In genomic region chr14:101075025-101075800, GRCh38 we compare ENCODE assay signal across 12 cellular contexts.
A peak's percentile ranks its signal among the peaks of the same experiment; 100 is the strongest.
DNase-seq lines count a peak whose midpoint lies in the region; ATAC-seq, FAIRE-seq and TF ChIP-seq lines count a peak whose summit lies in the region.
"Had no signal": no experiment of that assay in that cellular context is flagged by ENCODE, and none has a peak within 500 bp of the region (broad histone marks: within the 10 kb centered on the region; RNA-seq: fewer than 3 reads in every experiment).

No MANE protein-coding gene starts in this region.

- no peak overlapping the region for H3K27ac ChIP-seq in HepG2 (ENCODE audit: extremely low read length, insufficient read depth, low read length)
- no peak overlapping the region for H3K27ac ChIP-seq in right lobe of liver
- H3K27ac ChIP-seq in GM12878 (ENCODE audit: control insufficient read depth, insufficient read depth), result no peak overlapping the region
- H3K27ac ChIP-seq: body of pancreas, C4-2B had no signal

- H3K79me2 ChIP-seq in HepG2 (ENCODE audit: insufficient read depth, low read length) (no peaks in the 10 kb centered on the region), GM12878 (ENCODE audit: control insufficient read depth, insufficient read depth, low read length) (no peaks in the 10 kb centered on the region)

- no peaks in the 10 kb centered on the region for H4K20me1 ChIP-seq in HepG2 (ENCODE audit: insufficient read depth, low read length)
- no peaks in the 10 kb centered on the region for H4K20me1 ChIP-seq in GM12878 (ENCODE audit: control insufficient read depth, insufficient read depth)

- H2AFZ ChIP-seq in HepG2 (ENCODE audit: low read length) (no peak overlapping the region), GM12878 (ENCODE audit: control insufficient read depth, low read depth, low read length) (no peak overlapping the region)

- TF ChIP-seq EP300 in HepG2 (IDR thresholded peaks at IDR 0.05; ENCODE audit: low read depth in 2 of 2, low read length in 2 of 2), result no peak
- no peak for TF ChIP-seq EP300 in HepG2 (CRISPR knock-in tag; IDR thresholded peaks at IDR 0.05; ENCODE audit: borderline replicate concordance)
- no peak for TF ChIP-seq EP300 in GM12878 (IDR thresholded peaks at IDR 0.05; ENCODE audit: borderline replicate concordance in 1 of 2, control insufficient read depth in 1 of 2, low read depth in 2 of 2, low read length in 2 of 2)

- WGBS in HepG2 (ENCODE audit: low lambda C conversion rate), result 22% methylated on average over 9 of the region's 9 CpGs
- WGBS in right lobe of liver (ENCODE audit: insufficient coverage, low coverage, low lambda C conversion rate, missing lambda C conversion rate), result 32% methylated on average over 7 of the region's 9 CpGs
- WGBS in GM12878 (ENCODE audit: insufficient coverage, insufficient replicate concordance, low lambda C conversion rate, missing lambda C conversion rate), result 0% methylated on average over 9 of the region's 9 CpGs

- POLR2A ChIA-PET in HepG2 (lab: Yijun Ruan, JAX) (no interaction called here), GM12878 (lab: Charles Lee) (no interaction called here)

- H3K4me1 ChIP-seq in HepG2 (ENCODE audit: insufficient read depth, low read length) (no peaks in the 10 kb centered on the region), right lobe of liver (no peaks in the 10 kb centered on the region), GM12878 (ENCODE audit: control insufficient read depth, insufficient read depth, low read length) (no peaks in the 10 kb centered on the region)

- ATAC-seq in HepG2 (no peak), right lobe of liver (no peak), HG02852 (IDR thresholded peaks at IDR 0.05; ENCODE audit: unreplicated experiment) (peak; percentile 46), GM12878 (peak; percentile 75)
- ATAC-seq: body of pancreas had no signal

- SMC1A ChIA-PET in GM12878 (lab: Charles Lee; ENCODE audit: uncharacterized antibody, unreplicated experiment), result no interaction called here

- DNase-seq in HepG2 (ENCODE audit: low spot score) (no peak), right lobe of liver (no peak), GM12878 (ENCODE audit: low read depth, low spot score) (no peak), ureter (ENCODE audit: low spot score) (peak; percentile 36), DMS153 (lab: John Stamatoyannopoulos, UW) (no peak), SHP77 (lab: John Stamatoyannopoulos, UW) (no peak), erythroblast (lab: John Stamatoyannopoulos, UW) (no peak)
- DNase-seq: body of pancreas, GF-D8, NCI-H69 had no signal

- CTCF ChIA-PET in HepG2 (lab: Yijun Ruan, JAX; ENCODE audit: low intra/inter-chr PET ratio, low total read pairs), result no interaction called here
- CTCF ChIA-PET in GM12878 (lab: Yijun Ruan, JAX), result interaction anchor here (0.7 kb wide), 1 partner anchor 428 kb away, joined by 3 read pairs; no protein-coding TSS in a partner anchor

- no peak for TF ChIP-seq CTCF in HepG2 (CRISPR knock-in tag; IDR thresholded peaks at IDR 0.05)
- no peak for TF ChIP-seq CTCF in right lobe of liver (IDR thresholded peaks at IDR 0.05)
- no peak for TF ChIP-seq CTCF in GM12878 (IDR thresholded peaks at IDR 0.05 in 2 of 3, conservative IDR thresholded peaks at IDR 0.05 in 1 of 3; ENCODE audit: control insufficient read depth in 2 of 3, extremely low read depth in 1 of 3, insufficient read depth in 1 of 3, low read depth in 3 of 3, low read length in 3 of 3)

- BruUV-seq in HepG2 (replicated peaks; lab: Mats Ljungman, UMichigan), result no TSS peak
- BruUV-seq in GM12878 (replicated peaks; lab: Mats Ljungman, UMichigan), result no TSS peak

- no peak for FAIRE-seq in HepG2 (lab: Jason Lieb, UNC)
- FAIRE-seq in GM12878 (lab: Jason Lieb, UNC), result no peak

- intact Hi-C loops in HepG2 (cut with micrococcal nuclease; ENCODE audit: unreplicated experiment), result no loop called here
- intact Hi-C loops in right lobe of liver (cut with DNase I), result no loop called here
- intact Hi-C loops in GM12878 (cut with micrococcal nuclease; ENCODE audit: unreplicated experiment), result no loop called here

- H3K9ac ChIP-seq in HepG2 (ENCODE audit: insufficient read depth, low read depth, low read length) (no peak overlapping the region), GM12878 (ENCODE audit: control insufficient read depth, insufficient read depth, low read length) (no peak overlapping the region)

- H3K36me3 ChIP-seq in HepG2 (replicated peaks in 1 of 2; ENCODE audit: control insufficient read depth in 1 of 2, insufficient read depth in 2 of 2, low read length in 2 of 2) (no peaks in the 10 kb centered on the region), right lobe of liver (no peaks in the 10 kb centered on the region), GM12878 (ENCODE audit: control insufficient read depth in 2 of 2, insufficient read depth in 2 of 2, low read length in 1 of 2) (no peaks in the 10 kb centered on the region)

- RAD21 ChIA-PET in GM12878 (lab: Charles Lee; ENCODE audit: unreplicated experiment), result no interaction called here

- in situ Hi-C loops in HepG2 (cut with HindIII; ENCODE audit: extremely low pct_ligation_motif_present, low pct_unique_long_range_greater_than_20kb), result no loop called here
- in situ Hi-C loops in GM12878 (cut with MboI), result no loop called here

- TF ChIP-seq POLR2A in HepG2 (IDR thresholded peaks at IDR 0.05; ENCODE audit: insufficient read depth in 1 of 2, low read depth in 2 of 2, low read length in 2 of 2) (no peak), right lobe of liver (IDR thresholded peaks at IDR 0.05) (no peak), GM12878 (IDR thresholded peaks at IDR 0.05; ENCODE audit: low read depth, low read length) (no peak), erythroblast (IDR thresholded peaks at IDR 0.05; ENCODE audit: low read length) (no peak)

- H3K4me3 ChIP-seq in HepG2 (replicated peaks in 1 of 3; ENCODE audit: insufficient read depth in 1 of 3, low read depth in 2 of 3, low read length in 3 of 3), result no peak overlapping the region
- H3K4me3 ChIP-seq in right lobe of liver, result no peak overlapping the region
- H3K4me3 ChIP-seq in GM12878, result no peak overlapping the region
- H3K4me3 ChIP-seq: body of pancreas had no signal

- H3K27me3 ChIP-seq in HepG2 (ENCODE audit: control insufficient read depth in 1 of 2, insufficient read depth in 2 of 2, low read length in 2 of 2) (peaks cover 29 to 88% of the 10 kb centered on the region in 2 experiments), right lobe of liver (peaks cover 0 to 9% of the 10 kb centered on the region in 2 donors), GM12878 (replicated peaks in 1 of 2; ENCODE audit: control insufficient read depth in 2 of 2, insufficient read depth in 2 of 2, low read length in 1 of 2) (no peaks in the 10 kb centered on the region)

- TF ChIP-seq RAD21 in HepG2 (CRISPR knock-in tag; IDR thresholded peaks at IDR 0.05) (no peak), GM12878 (IDR thresholded peaks at IDR 0.05; ENCODE audit: insufficient read depth, low read depth, low read length) (no peak)

- H3K9me3 ChIP-seq in HepG2 (ENCODE audit: low read length), result no peaks in the 10 kb centered on the region
- no peaks in the 10 kb centered on the region for H3K9me3 ChIP-seq in right lobe of liver
- no peaks in the 10 kb centered on the region for H3K9me3 ChIP-seq in GM12878 (replicated peaks; ENCODE audit: control insufficient read depth, insufficient read depth, low read length)
- H3K9me3 ChIP-seq: body of pancreas had no signal

- no peak overlapping the region for H3K4me2 ChIP-seq in HepG2 (ENCODE audit: low read depth, low read length)
- H3K4me2 ChIP-seq in GM12878 (ENCODE audit: control insufficient read depth, insufficient read depth), result no peak overlapping the region

TF ChIP-seq in HepG2, 621 proteins besides CTCF, POLR2A, EP300 and RAD21:
- TF ChIP-seq MNT (IDR thresholded peaks at IDR 0.05), result peak; percentile 65
- TF ChIP-seq HNRNPL (IDR thresholded peaks at IDR 0.05; ENCODE audit: low read depth, low read length), result no peak
TF ChIP-seq in HepG2: peak in this region for 1.

TF ChIP-seq in GM12878, 131 proteins besides CTCF, POLR2A, EP300 and RAD21 (continues in another document):
- TF ChIP-seq NFXL1 (IDR thresholded peaks at IDR 0.05; ENCODE audit: borderline replicate concordance), result no peak
- TF ChIP-seq ELK1 (IDR thresholded peaks at IDR 0.05; ENCODE audit: low read depth, low read length), result no peak
- no peak for TF ChIP-seq ZNF274 (IDR thresholded peaks at IDR 0.05; ENCODE audit: insufficient read depth, insufficient read length)
- TF ChIP-seq E2F8 (IDR thresholded peaks at IDR 0.05; ENCODE audit: low read depth, partially characterized antibody), result no peak
- no peak for TF ChIP-seq TCF7 (IDR thresholded peaks at IDR 0.05; ENCODE audit: borderline replicate concordance)
- TF ChIP-seq IKZF2 (IDR thresholded peaks at IDR 0.05), result no peak
- TF ChIP-seq POU2F2 (IDR thresholded peaks at IDR 0.05; ENCODE audit: borderline replicate concordance, low read depth, low read length), result no peak

Comparison
In these comparisons a context has a peak if more than half of its experiments do, and no peak if none do; other contexts are left out.
1. ATAC-seq: peak in HG02852 (single experiment) and GM12878 (single experiment); none in HepG2 (single experiment) and right lobe of liver (0 of 4).